ENCODE assay signal across 13 cellular contexts in the genomic region with DNA sequence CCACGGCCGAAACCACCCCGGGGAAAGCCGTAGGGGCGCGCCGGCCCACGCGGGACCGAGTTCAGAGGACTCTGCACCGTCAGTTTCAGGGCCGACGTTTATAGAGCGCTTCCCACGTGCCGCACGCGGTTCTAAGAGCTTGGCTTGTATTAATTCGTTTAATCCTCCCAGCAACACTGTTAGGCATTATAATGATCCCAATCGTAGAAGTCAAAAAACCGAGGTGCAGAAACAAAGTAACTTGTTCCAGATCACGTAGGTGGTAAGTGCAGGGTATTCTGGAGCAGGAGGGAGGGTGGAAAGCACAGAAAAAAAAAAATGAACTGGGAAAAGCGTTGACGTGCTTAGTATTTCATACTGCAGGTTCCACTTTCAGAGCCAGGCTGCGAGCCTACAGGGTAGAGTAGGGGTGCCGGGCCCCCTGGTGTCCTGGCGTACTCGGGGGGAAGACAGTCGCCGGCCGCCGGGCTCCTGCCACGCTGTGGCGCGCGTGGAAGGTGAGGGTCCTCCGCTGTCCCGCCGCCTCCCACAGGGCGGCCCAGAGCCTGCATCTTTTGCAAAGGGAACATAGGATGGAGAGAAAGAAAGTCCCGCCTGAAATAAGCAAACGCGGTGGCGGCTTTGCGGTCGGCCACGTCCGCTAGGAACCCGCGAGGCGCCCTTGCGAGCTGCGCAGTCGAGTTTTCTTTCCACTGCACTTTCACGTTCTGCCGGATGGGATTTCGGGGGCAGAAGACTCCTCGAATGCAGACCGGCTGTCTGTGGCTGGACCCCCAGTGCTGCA. TPM values are rescaled to one million over a fixed set of nuclear protein-coding genes. Genes with fewer than 3 reads are reported as not detected.
DNase-seq lines count a peak whose midpoint lies in the region; ATAC-seq and TF ChIP-seq lines count a peak whose summit lies in the region.
"Had no signal": no experiment of that assay in that cellular context is flagged by ENCODE, and none has a peak within 500 bp of the region (broad histone marks: within the 10 kb centered on the region; RNA-seq: fewer than 3 reads in every experiment).

No MANE protein-coding gene starts in this region.

- POLR2A ChIA-PET in CD8-positive, alpha-beta memory T cell (lab: Charles Lee): no interaction called here

- H3K4me3 Mint-ChIP-seq in CD8-positive, alpha-beta memory T cell: peak overlapping the region; percentile 11 to 59 (median 39)
- no peak overlapping the region for H3K4me3 Mint-ChIP-seq in neural progenitor cell
- H3K4me3 Mint-ChIP-seq: neural crest cell had no signal

- CTCF ChIA-PET in CD8-positive, alpha-beta memory T cell (lab: Charles Lee): interaction anchor here (1.1 kb wide), 1 partner anchor 788 kb away, joined by 3 read pairs; no protein-coding TSS in a partner anchor

- H3K36me3 Mint-ChIP-seq in CD8-positive, alpha-beta memory T cell: no peaks in the 10 kb centered on the region
- H3K36me3 Mint-ChIP-seq in neural progenitor cell: no peaks in the 10 kb centered on the region

- H3K27me3 Mint-ChIP-seq in CD8-positive, alpha-beta memory T cell: peaks cover 48 to 69% of the 10 kb centered on the region in 2 donors
- peaks cover 76% of the 10 kb centered on the region for H3K27me3 Mint-ChIP-seq in neural progenitor cell (ENCODE audit: insufficient read depth, low read depth)

- no peak for TF ChIP-seq CTCF in HFF-Myc (IDR thresholded peaks at IDR 0.05; ENCODE audit: low read depth, low read length, missing control alignments)
- TF ChIP-seq CTCF in neural progenitor cell (IDR thresholded peaks at IDR 0.05): no peak

- peak overlapping the region; percentile 68 for H3K4me2 ChIP-seq in neural progenitor cell

- H3K36me3 ChIP-seq in CD8-positive, alpha-beta memory T cell (ENCODE audit: insufficient read depth, low read length): no peaks in the 10 kb centered on the region
- no peaks in the 10 kb centered on the region for H3K36me3 ChIP-seq in neural progenitor cell

- no peaks in the 10 kb centered on the region for H3K79me2 ChIP-seq in neural progenitor cell (ENCODE audit: low read depth)

- peaks cover 48% of the 10 kb centered on the region for H3K27me3 ChIP-seq in CD8-positive, alpha-beta memory T cell (ENCODE audit: insufficient read depth, low read length, poor library complexity, severe bottlenecking)
- H3K27me3 ChIP-seq in neural progenitor cell: peaks cover 100% of the 10 kb centered on the region

- no peaks in the 10 kb centered on the region for H3K9me3 ChIP-seq in CD8-positive, alpha-beta memory T cell (ENCODE audit: low read length)
- no peaks in the 10 kb centered on the region for H3K9me3 ChIP-seq in neural progenitor cell (ENCODE audit: low read depth)

- H3K4me3 ChIP-seq in CD8-positive, alpha-beta memory T cell (ENCODE audit: low read length): no peak overlapping the region
- peak overlapping the region; percentile 4; the same call in 1 of the 2 replicates for H3K4me3 ChIP-seq in HFF-Myc (replicated peaks; ENCODE audit: low read depth, low read length)
- H3K4me3 ChIP-seq in neural progenitor cell: peak overlapping the region; percentile 22

- H3K9me3 Mint-ChIP-seq in CD8-positive, alpha-beta memory T cell: no peaks in the 10 kb centered on the region
- H3K9me3 Mint-ChIP-seq in neural progenitor cell: peaks cover 13% of the 10 kb centered on the region

- H3K4me1 ChIP-seq in CD8-positive, alpha-beta memory T cell (ENCODE audit: insufficient read depth, low read length): peaks cover 8% of the 10 kb centered on the region
- H3K4me1 ChIP-seq in neural progenitor cell: peaks cover 24% of the 10 kb centered on the region

- DNase-seq in CD8-positive, alpha-beta memory T cell: no peak
- DNase-seq in HFF-Myc (ENCODE audit: extremely low read depth, low read depth) (no peak), astrocyte of the hippocampus (ENCODE audit: low read depth, low spot score) (peak; percentile 20), neural progenitor cell (ENCODE audit: low spot score) (peak; percentile 48), NCI-H2171 (lab: John Stamatoyannopoulos, UW) (no peak), dermis blood vessel endothelial cell (no peak), HK-2 (ENCODE audit: unreplicated experiment) (no peak)
- DNase-seq: DMS153; Karpas-422; NCI-H345; stimulated activated CD4-positive, alpha-beta T cell treated with anti-CD3 and anti-CD28 coated beads, Interleukin-2, amount 100 ng/mL, for 48 hours had no signal

- H3F3A ChIP-seq in neural progenitor cell (ENCODE audit: low read depth): peaks cover 10% of the 10 kb centered on the region

- H3K27ac Mint-ChIP-seq in CD8-positive, alpha-beta memory T cell: no peak overlapping the region
- no peak overlapping the region for H3K27ac Mint-ChIP-seq in neural progenitor cell

- no peak overlapping the region for H3K27ac ChIP-seq in CD8-positive, alpha-beta memory T cell (ENCODE audit: low read depth, low read length)
- H3K27ac ChIP-seq in neural progenitor cell: no peak overlapping the region

- no peak for ATAC-seq in HG03196 (IDR thresholded peaks at IDR 0.05; ENCODE audit: unreplicated experiment)

- no peak overlapping the region for H3K9ac ChIP-seq in neural progenitor cell

- H3K4me1 Mint-ChIP-seq in CD8-positive, alpha-beta memory T cell: peaks cover 12 to 40% (median 20%) of the 10 kb centered on the region in 3 donors
- peaks cover 18% of the 10 kb centered on the region for H3K4me1 Mint-ChIP-seq in neural progenitor cell
- H3K4me1 Mint-ChIP-seq: neural crest cell had no signal

- no peak overlapping the region for H2AFZ ChIP-seq in neural progenitor cell (replicated peaks)

- H4K20me1 ChIP-seq in neural progenitor cell (ENCODE audit: low read depth): peaks cover 75% of the 10 kb centered on the region

RNA-seq across cellular contexts. Expression of gene FOXF2, which starts 10.2 kb away (rescaled TPM):
- not detected for total RNA-seq in CD8-positive, alpha-beta memory T cell
- polyA plus RNA-seq in CD8-positive, alpha-beta memory T cell: not detected
- total RNA-seq in neural progenitor cell (ENCODE audit: low replicate concordance): not detected in 2 replicates
- total RNA-seq in dermis blood vessel endothelial cell: not detected in 2 replicates
- total RNA-seq: neural crest cell had no signal

Comparison
In these comparisons a context has a peak if more than half of its experiments do, and no peak if none do; other contexts are left out.
1. DNase-seq: peak in astrocyte of the hippocampus (single experiment) and neural progenitor cell (single experiment); none in CD8-positive, alpha-beta memory T cell (0 of 5), HFF-Myc (single experiment), NCI-H2171 (single experiment), dermis blood vessel endothelial cell (single experiment) and HK-2 (single experiment).